8 cellular contexts compared by ENCODE assay signal in the genomic region with DNA sequence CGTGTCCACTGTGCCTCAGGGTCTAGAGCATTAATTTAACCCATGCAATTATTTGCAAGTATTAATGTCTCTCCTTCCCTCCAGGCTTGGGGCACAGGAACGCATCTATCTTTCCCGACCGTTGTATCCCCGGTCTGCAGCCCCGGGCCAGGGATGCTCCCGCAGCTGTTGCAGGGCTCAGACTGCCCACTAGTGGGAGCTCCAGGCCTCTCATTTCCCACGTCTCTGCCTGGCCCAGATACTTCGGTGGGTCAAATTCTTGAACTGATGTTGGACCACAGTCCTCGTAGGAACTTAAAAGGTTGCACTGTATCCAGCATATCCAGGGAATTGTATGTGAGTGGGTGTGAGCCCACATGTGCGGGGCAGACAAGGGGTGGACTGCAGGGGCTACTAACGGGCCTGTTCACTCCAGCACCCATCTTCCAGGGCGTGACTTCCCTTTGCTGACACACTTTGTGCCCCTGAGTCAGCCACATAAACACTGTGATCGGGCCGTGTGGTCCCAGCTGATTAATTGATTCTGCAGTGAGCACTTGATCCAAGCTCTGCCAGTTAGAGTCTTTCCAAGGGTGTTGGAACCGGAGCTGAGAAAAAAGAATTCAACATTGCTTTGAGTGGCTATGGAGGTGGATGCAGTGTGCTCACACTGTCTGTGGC.
DNase-seq lines count a peak whose midpoint lies in the region; ATAC-seq, FAIRE-seq and TF ChIP-seq lines count a peak whose summit lies in the region.

No MANE protein-coding gene starts in this region.

- H2AK5ac ChIP-seq in neuronal stem cell (ENCODE audit: low read depth, low read length): no peak overlapping the region

- peak; percentile 80 for ATAC-seq in activated CD4-positive, alpha-beta T cell treated with anti-CD3 and anti-CD28 coated beads for 36 hours

- H3K18ac ChIP-seq in neuronal stem cell (ENCODE audit: low read length): no peak overlapping the region

- H3K4ac ChIP-seq in neuronal stem cell (ENCODE audit: low read length): no peak overlapping the region

- H2AFZ ChIP-seq in neuronal stem cell (ENCODE audit: low read length): no peak overlapping the region

- no peaks in the 10 kb centered on the region for H3K4me1 ChIP-seq in small intestine (ENCODE audit: control insufficient read depth in 2 of 2, insufficient read depth in 1 of 2, low read depth in 1 of 2, low read length in 1 of 2)
- H3K4me1 ChIP-seq in neuronal stem cell (ENCODE audit: control insufficient read depth in 2 of 2, insufficient read depth in 1 of 2, low read depth in 1 of 2, low read length in 2 of 2): no peaks in the 10 kb centered on the region

- H3K9me3 ChIP-seq in small intestine (ENCODE audit: control insufficient read depth, low read depth): no peaks in the 10 kb centered on the region
- peaks cover 0 to 30% of the 10 kb centered on the region in 2 donors for H3K9me3 ChIP-seq in neuronal stem cell (replicated peaks in 1 of 2; ENCODE audit: control insufficient read depth in 2 of 2, insufficient read depth in 1 of 2, low read depth in 1 of 2, low read length in 2 of 2)

- CTCF ChIA-PET in activated CD4-positive, alpha-beta T cell treated with anti-CD3 and anti-CD28 coated beads for 36 hours (lab: Charles Lee): interaction anchor here (0.6 to 1.5 kb wide), 4 partner anchors 11 to 485 kb away, joined by 3 to 6 read pairs (median 4); no protein-coding TSS in a partner anchor

- no peak overlapping the region for H3K9ac ChIP-seq in neuronal stem cell (ENCODE audit: low read depth, low read length, poor library complexity)

- H4K8ac ChIP-seq in neuronal stem cell (ENCODE audit: low read depth, low read length): no peak overlapping the region

- H3K27ac ChIP-seq in small intestine (ENCODE audit: low read depth in 1 of 2, low read length in 1 of 2) (no peak overlapping the region), neuronal stem cell (replicated peaks; ENCODE audit: low read length) (no peak overlapping the region)

- POLR2A ChIA-PET in activated CD4-positive, alpha-beta T cell treated with anti-CD3 and anti-CD28 coated beads for 36 hours (lab: Charles Lee): no interaction called here

- H2BK120ac ChIP-seq in neuronal stem cell (ENCODE audit: low read depth, low read length): no peak overlapping the region

- H4K91ac ChIP-seq in neuronal stem cell (ENCODE audit: low read depth, low read length, poor library complexity): no peak overlapping the region

- H3K4me2 ChIP-seq in neuronal stem cell (ENCODE audit: insufficient read depth, low read length, poor library complexity, severe bottlenecking): no peak overlapping the region

- no peaks in the 10 kb centered on the region for H3K4me1 Mint-ChIP-seq in activated CD4-positive, alpha-beta T cell treated with anti-CD3 and anti-CD28 coated beads for 36 hours
- H3K4me1 Mint-ChIP-seq in endothelial cell (ENCODE audit: unreplicated experiment): no peaks in the 10 kb centered on the region

- no peak overlapping the region for H2BK5ac ChIP-seq in neuronal stem cell (ENCODE audit: low read length)

- in situ Hi-C loops in KBM-7 (cut with MboI; ENCODE audit: low pct_unique_long_range_greater_than_20kb, low sequenced_read_pairs): no loop called here

- no peak overlapping the region for H2BK15ac ChIP-seq in neuronal stem cell (ENCODE audit: low read length)

- TF ChIP-seq CTCF in D721Med (IDR thresholded peaks at IDR 0.05; ENCODE audit: insufficient read depth, missing control alignments) (peak; percentile 37), endothelial cell (IDR thresholded peaks at IDR 0.05; ENCODE audit: unreplicated experiment) (peak; percentile 29)

- H3K9me3 Mint-ChIP-seq in activated CD4-positive, alpha-beta T cell treated with anti-CD3 and anti-CD28 coated beads for 36 hours (ENCODE audit: low read depth): no peaks in the 10 kb centered on the region
- peaks cover 50% of the 10 kb centered on the region for H3K9me3 Mint-ChIP-seq in endothelial cell (ENCODE audit: unreplicated experiment)

- H3K23ac ChIP-seq in neuronal stem cell (ENCODE audit: low read depth, low read length, poor library complexity): no peak overlapping the region

- H3K27ac Mint-ChIP-seq in activated CD4-positive, alpha-beta T cell treated with anti-CD3 and anti-CD28 coated beads for 36 hours: no peak overlapping the region
- H3K27ac Mint-ChIP-seq in endothelial cell (ENCODE audit: unreplicated experiment): no peak overlapping the region

- H3K79me1 ChIP-seq in neuronal stem cell (ENCODE audit: low read depth, low read length): no peaks in the 10 kb centered on the region

- no peak for FAIRE-seq in D721Med (lab: Jason Lieb, UNC)
- FAIRE-seq in small intestine (lab: Jason Lieb, UNC): no peak

- H3K36me3 Mint-ChIP-seq in activated CD4-positive, alpha-beta T cell treated with anti-CD3 and anti-CD28 coated beads for 36 hours (ENCODE audit: low read depth): no peaks in the 10 kb centered on the region
- peaks cover 29% of the 10 kb centered on the region for H3K36me3 Mint-ChIP-seq in endothelial cell (ENCODE audit: low read depth, unreplicated experiment)

- DNase-seq in D721Med (ENCODE audit: insufficient read length, low spot score) (no peak), KBM-7 (peak; percentile 65), endothelial cell (ENCODE audit: low spot score) (no peak), small intestine (peak; percentile 41), glomerular visceral epithelial cell (ENCODE audit: extremely low spot score) (no peak), NCI-H2081 (lab: John Stamatoyannopoulos, UW) (no peak), neuronal stem cell (ENCODE audit: low spot score) (no peak)
- DNase-seq in activated CD4-positive, alpha-beta T cell treated with anti-CD3 and anti-CD28 coated beads for 36 hours: peak; percentile 79

- no peak overlapping the region for H3K4me3 Mint-ChIP-seq in activated CD4-positive, alpha-beta T cell treated with anti-CD3 and anti-CD28 coated beads for 36 hours
- H3K4me3 Mint-ChIP-seq in endothelial cell (ENCODE audit: unreplicated experiment): no peak overlapping the region

- H2BK12ac ChIP-seq in neuronal stem cell (ENCODE audit: low read length): no peak overlapping the region

- H3K36me3 ChIP-seq in small intestine (ENCODE audit: control insufficient read depth in 2 of 2, insufficient read depth in 2 of 2, low read length in 2 of 2) (no peaks in the 10 kb centered on the region), neuronal stem cell (replicated peaks in 1 of 2; ENCODE audit: control insufficient read depth in 2 of 2, insufficient read depth in 2 of 2, low read length in 2 of 2) (no peaks in the 10 kb centered on the region)

- 41 to 52% (median 47%) methylated on average over 16 of the region's 16 CpGs for WGBS in small intestine, 3 donors
- WGBS in neuronal stem cell (ENCODE audit: extremely low coverage in 2 of 2, insufficient read length in 2 of 2, insufficient replicate concordance in 1 of 2), 2 donors: no CpG with 5 or more reads among the region's 16 CpGs

- H3K27me3 ChIP-seq in small intestine (ENCODE audit: control insufficient read depth in 2 of 2, insufficient read depth in 2 of 2, low read length in 2 of 2) (no peaks in the 10 kb centered on the region), neuronal stem cell (ENCODE audit: control insufficient read depth in 3 of 3, insufficient read depth in 3 of 3, low read depth in 1 of 3, low read length in 3 of 3) (peaks cover 0 to 1% (median 0%) of the 10 kb centered on the region in 3 experiments)

- H3K14ac ChIP-seq in neuronal stem cell (ENCODE audit: low read length): no peak overlapping the region

- intact Hi-C loops in activated CD4-positive, alpha-beta T cell treated with anti-CD3 and anti-CD28 coated beads for 36 hours (cut with DNase I, micrococcal nuclease): loop anchor here in 1 of 2 experiments (2.0 kb wide), 1 partner anchor 1279 kb away; no protein-coding TSS in a partner anchor

- H3K4me3 ChIP-seq in small intestine (ENCODE audit: low read depth in 1 of 2, low read length in 2 of 2): no peak overlapping the region
- H3K4me3 ChIP-seq in neuronal stem cell (ENCODE audit: low read length in 2 of 2): peak overlapping the region in 1 of 2 donors; percentile 7

- H3K27me3 Mint-ChIP-seq in activated CD4-positive, alpha-beta T cell treated with anti-CD3 and anti-CD28 coated beads for 36 hours: no peaks in the 10 kb centered on the region
- H3K27me3 Mint-ChIP-seq in endothelial cell (ENCODE audit: unreplicated experiment): peaks cover 9% of the 10 kb centered on the region

Comparison
In these comparisons a context has a peak if more than half of its experiments do, and no peak if none do; other contexts are left out.
1. DNase-seq: peak in KBM-7 (single experiment), activated CD4-positive, alpha-beta T cell treated with anti-CD3 and anti-CD28 coated beads for 36 hours (single experiment) and small intestine (single experiment); none in D721Med (single experiment), endothelial cell (single experiment), glomerular visceral epithelial cell (single experiment), NCI-H2081 (0 of 2) and neuronal stem cell (single experiment).